In the genomic region with DNA sequence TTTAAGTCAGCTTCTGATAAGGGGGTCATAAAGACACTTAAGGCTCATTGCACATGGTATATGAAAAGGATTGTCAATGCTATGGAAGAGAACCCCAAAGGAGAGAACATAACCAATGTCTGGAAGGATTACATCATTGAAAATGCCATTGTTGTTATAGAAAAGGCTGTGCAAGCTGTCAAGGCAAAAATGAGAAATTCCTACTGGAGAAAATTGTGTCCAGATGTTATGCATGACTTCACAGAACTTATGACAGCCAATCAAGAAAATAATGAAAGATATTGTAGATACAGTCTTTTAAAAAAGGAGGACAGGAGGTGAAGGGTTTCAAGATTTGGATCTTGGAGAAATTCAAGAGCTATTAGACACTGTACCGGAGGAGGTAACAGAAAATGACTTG, we compare ENCODE assay signal across 16 cellular contexts.
A peak's percentile ranks its signal among the peaks of the same experiment; 100 is the strongest.
DNase-seq lines count a peak whose midpoint lies in the region; ATAC-seq and TF ChIP-seq lines count a peak whose summit lies in the region.
"Had no signal": no experiment of that assay in that cellular context is flagged by ENCODE, and none has a peak within 500 bp of the region (broad histone marks: within the 10 kb centered on the region; RNA-seq: fewer than 3 reads in every experiment).

No MANE protein-coding gene starts in this region.

- H4K8ac ChIP-seq in IMR-90 (ENCODE audit: low read depth in 2 of 2, low read length in 2 of 2) = no peak overlapping the region

- no peak overlapping the region for H3K56ac ChIP-seq in IMR-90 (ENCODE audit: extremely low read depth, insufficient read depth, low read length)

- 0 out of 2 replicates have a peak, but pooled peaks cover 3% of the 10 kb centered on the region for H3K9me1 ChIP-seq in IMR-90 (ENCODE audit: insufficient read depth, low read length)

- H3F3A ChIP-seq in SK-N-SH (replicated peaks; ENCODE audit: insufficient read depth) = peaks cover 28% of the 10 kb centered on the region

- no peak overlapping the region for H2BK15ac ChIP-seq in IMR-90 (ENCODE audit: low read depth, low read length)

- 0 out of 2 replicates have a peak overlapping the region, but pooled peaks have one; percentile 43 for H4K5ac ChIP-seq in IMR-90 (ENCODE audit: low read depth, low read length)

- H2BK5ac ChIP-seq in IMR-90 (ENCODE audit: low read depth, low read length, poor library complexity, severe bottlenecking) = no peak overlapping the region

- H3K14ac ChIP-seq in IMR-90 (replicated peaks; ENCODE audit: low read depth, low read length) = no peak overlapping the region

- H3K4me2 ChIP-seq in SK-N-SH (no peak overlapping the region), IMR-90 (ENCODE audit: low read depth, low read length) (no peak overlapping the region)
- H3K4me2 ChIP-seq: BLaER1 had no signal

- no peak overlapping the region for H3K9ac ChIP-seq in SK-N-SH
- no peak overlapping the region for H3K9ac ChIP-seq in IMR-90 (ENCODE audit: low read depth, low read length)
- H3K9ac ChIP-seq: BLaER1 had no signal

- TF ChIP-seq CTCF in SK-N-SH (IDR thresholded peaks at IDR 0.05) (no peak), IMR-90 (conservative IDR thresholded peaks at IDR 0.05; ENCODE audit: low read depth, low read length) (no peak), spleen (IDR thresholded peaks at IDR 0.05 in 8 of 11, conservative IDR thresholded peaks at IDR 0.05 in 3 of 11) (no peak)

- BruUV-seq in IMR-90 (replicated peaks; lab: Mats Ljungman, UMichigan) = no TSS peak

- TF ChIP-seq RAD21 in SK-N-SH (IDR thresholded peaks at IDR 0.05; ENCODE audit: low read length) = no peak
- TF ChIP-seq RAD21 in IMR-90 (IDR thresholded peaks at IDR 0.05; ENCODE audit: low read length) = no peak

- H3K79me1 ChIP-seq in IMR-90 (ENCODE audit: low read depth in 1 of 2, low read length in 2 of 2) = peaks cover 0 to 6% of the 10 kb centered on the region in 2 experiments; a peak in 1 of 4 replicates

- POLR2A ChIA-PET in SK-N-SH (lab: Yijun Ruan, JAX) = no interaction called here
- POLR2A ChIA-PET in IMR-90 (lab: Charles Lee; ENCODE audit: unreplicated experiment) = no interaction called here

- H3K4me1 ChIP-seq in SK-N-SH (ENCODE audit: control insufficient read depth in 1 of 2, insufficient read depth in 2 of 2, low read depth in 1 of 2, low read length in 1 of 2) (peaks cover 0 to 7% of the 10 kb centered on the region in 2 experiments; a peak in 2 of 4 replicates), IMR-90 (ENCODE audit: control insufficient read depth, insufficient read depth, low read length) (peaks cover 13% of the 10 kb centered on the region; the same call in 1 of the 2 replicates), spleen (peaks cover 0 to 7% (median 0%) of the 10 kb centered on the region in 6 donors)
- H3K4me1 ChIP-seq: BLaER1, Caco-2 had no signal

- H3K27ac ChIP-seq in SK-N-SH (ENCODE audit: low read depth in 2 of 2, low read length in 1 of 2) = peak overlapping the region in 1 of 2 experiments; percentile 19; a peak in 1 of 4 replicates
- no peak overlapping the region for H3K27ac ChIP-seq in IMR-90 (ENCODE audit: insufficient read depth, low read length)
- no peak overlapping the region for H3K27ac ChIP-seq in spleen
- H3K27ac ChIP-seq: 22Rv1, BLaER1, HL-60 had no signal

- H3K4ac ChIP-seq in IMR-90 (ENCODE audit: low read depth, low read length) = no peak overlapping the region

- no peak overlapping the region for H4K91ac ChIP-seq in IMR-90 (ENCODE audit: insufficient read depth, low read depth, low read length)

- no peaks in the 10 kb centered on the region for H3K36me3 ChIP-seq in SK-N-SH (replicated peaks in 1 of 2; ENCODE audit: control insufficient read depth in 1 of 2, insufficient read depth in 2 of 2, low read length in 1 of 2)
- no peaks in the 10 kb centered on the region for H3K36me3 ChIP-seq in IMR-90 (ENCODE audit: control insufficient read depth, insufficient read depth, low read length)
- peaks cover 0 to 3% (median 0%) of the 10 kb centered on the region in 6 donors for H3K36me3 ChIP-seq in spleen
- H3K36me3 ChIP-seq: BLaER1 had no signal

- H3K27me3 ChIP-seq in SK-N-SH (ENCODE audit: insufficient read depth) (no peaks in the 10 kb centered on the region), IMR-90 (ENCODE audit: control insufficient read depth, insufficient read depth, low read length) (no peaks in the 10 kb centered on the region), spleen (replicated peaks in 1 of 7) (no peaks in the 10 kb centered on the region)
- H3K27me3 ChIP-seq: BLaER1 had no signal

- no peak for TF ChIP-seq POLR2A in IMR-90 (IDR thresholded peaks at IDR 0.05; ENCODE audit: low read depth, low read length)
- no peak for TF ChIP-seq POLR2A in spleen (IDR thresholded peaks at IDR 0.05)

- in situ Hi-C loops in IMR-90 (cut with MboI; ENCODE audit: low sequenced_read_pairs) = no loop called here

- CTCF ChIA-PET in SK-N-SH (lab: Yijun Ruan, JAX) = interaction anchor here (0.7 to 1.6 kb wide), 3 partner anchors 11 to 300 kb away, joined by 3 read pairs; no protein-coding TSS in a partner anchor
- CTCF ChIA-PET in IMR-90 (lab: Yijun Ruan, JAX) = no interaction called here

- TF ChIP-seq EP300 in SK-N-SH (IDR thresholded peaks at IDR 0.05; ENCODE audit: borderline replicate concordance in 1 of 2, low read depth in 1 of 2, low read length in 1 of 2) = no peak; a peak in 1 of 4 replicates

- no peak overlapping the region for H2AK5ac ChIP-seq in IMR-90 (ENCODE audit: low read depth, low read length)

- H3K9me3 ChIP-seq in SK-N-SH (no peaks in the 10 kb centered on the region), IMR-90 (ENCODE audit: control insufficient read depth, insufficient read depth, low read length) (no peaks in the 10 kb centered on the region), spleen (peaks cover 0 to 13% (median 5%) of the 10 kb centered on the region in 8 donors)
- H3K9me3 ChIP-seq: Caco-2 had no signal

- no peak overlapping the region for H3K23ac ChIP-seq in IMR-90 (ENCODE audit: low read depth, low read length)

- dilution Hi-C loops in IMR-90 (cut with HindIII; ENCODE audit: low sequenced_read_pairs, unreplicated experiment) = no loop called here

- H3K79me2 ChIP-seq in SK-N-SH (ENCODE audit: insufficient read depth) = no peaks in the 10 kb centered on the region

- H4K20me1 ChIP-seq in SK-N-SH (ENCODE audit: insufficient read depth) = no peaks in the 10 kb centered on the region
- no peaks in the 10 kb centered on the region for H4K20me1 ChIP-seq in IMR-90 (ENCODE audit: insufficient read depth, low read length)
- H4K20me1 ChIP-seq: BLaER1 had no signal

- DNase-seq in SK-N-SH = no peak
- no peak for DNase-seq in IMR-90
- peak; percentile 73 for DNase-seq in fibroblast of peridontal ligament (ENCODE audit: extremely low read depth)
- DNase-seq in superior temporal gyrus (ENCODE audit: extremely low spot score) = no peak
- no peak for DNase-seq in spleen
- no peak for DNase-seq in NCI-H2227 (lab: John Stamatoyannopoulos, UW; ENCODE audit: unreplicated experiment)
- DNase-seq: AML-193; Caco-2; CD8-positive, alpha-beta memory T cell; DMS53; KG1 had no signal

- H2AFZ ChIP-seq in SK-N-SH (ENCODE audit: low read depth) (no peak overlapping the region), IMR-90 (replicated peaks; ENCODE audit: low read length, poor library complexity) (no peak overlapping the region)

- WGBS in SK-N-SH (ENCODE audit: low lambda C conversion rate) = 63% methylated on average over 1 of the region's 1 CpG
- WGBS in IMR-90 (ENCODE audit: extremely low coverage in 2 of 2, insufficient read length in 1 of 2), 2 experiments = 91% methylated on average over 1 of the region's 1 CpG; no CpG with 5 or more reads in 1 of the 2 experiments
- 80 to 97% (median 91%) methylated on average over 1 of the region's 1 CpG for WGBS in spleen, 5 donors

- intact Hi-C loops in IMR-90 (cut with micrococcal nuclease) (no loop called here), spleen (cut with DNase I; ENCODE audit: low total_unique reads) (no loop called here)

- no peak overlapping the region for H2BK20ac ChIP-seq in IMR-90 (ENCODE audit: low read depth, low read length)

- H2BK120ac ChIP-seq in IMR-90 (ENCODE audit: low read depth, low read length) = no peak overlapping the region

- H3K9me2 ChIP-seq in SK-N-SH = no peaks in the 10 kb centered on the region

- no peak overlapping the region for H3K18ac ChIP-seq in IMR-90 (ENCODE audit: low read depth, low read length)

- H3K4me3 ChIP-seq in SK-N-SH (ENCODE audit: low read depth in 2 of 2, low read length in 1 of 2) (no peak overlapping the region), IMR-90 (ENCODE audit: insufficient read depth, low read depth, low read length) (no peak overlapping the region), spleen (no peak overlapping the region)
- H3K4me3 ChIP-seq: BLaER1 had no signal

- H2AK9ac ChIP-seq in IMR-90 (replicated peaks; ENCODE audit: low read depth, low read length, poor library complexity) = no peak overlapping the region

- ATAC-seq in SK-N-SH treated with all-trans-retinoic acid at 6 μM for 48 hours (no peak), IMR-90 (ENCODE audit: low read depth) (no peak)
- ATAC-seq: HCT116 had no signal

TF ChIP-seq in SK-N-SH, 30 proteins besides CTCF, POLR2A, EP300 and RAD21 (continues in another document):
- TF ChIP-seq TEAD4 (IDR thresholded peaks at IDR 0.05; ENCODE audit: borderline replicate concordance, insufficient read depth) (peak; percentile 15; the same call in 1 of the 2 replicates), FOXJ3 (CRISPR knock-in tag; IDR thresholded peaks at IDR 0.05) (no peak), JUND (IDR thresholded peaks at IDR 0.05) (peak; percentile 49; the same call in 1 of the 2 replicates), TCF12 (IDR thresholded peaks at IDR 0.05) (peak; percentile 87)

TF ChIP-seq in SK-N-SH treated with all-trans-retinoic acid at 6 μM for 48 hours, 23 proteins besides CTCF, POLR2A, EP300 and RAD21:
- no peak for TF ChIP-seq GLIS3 (CRISPR knock-in tag; IDR thresholded peaks at IDR 0.05)

TF ChIP-seq in IMR-90, 13 proteins besides CTCF, POLR2A, EP300 and RAD21 (continues in another document):
- no peak for TF ChIP-seq CHD1 (IDR thresholded peaks at IDR 0.05; ENCODE audit: low read depth, low read length)
- no peak for TF ChIP-seq SMC3 (IDR thresholded peaks at IDR 0.05; ENCODE audit: low read depth, low read length)
- no peak for TF ChIP-seq CEBPB (IDR thresholded peaks at IDR 0.05; ENCODE audit: low read depth, low read length)
- TF ChIP-seq, protein P1, sequence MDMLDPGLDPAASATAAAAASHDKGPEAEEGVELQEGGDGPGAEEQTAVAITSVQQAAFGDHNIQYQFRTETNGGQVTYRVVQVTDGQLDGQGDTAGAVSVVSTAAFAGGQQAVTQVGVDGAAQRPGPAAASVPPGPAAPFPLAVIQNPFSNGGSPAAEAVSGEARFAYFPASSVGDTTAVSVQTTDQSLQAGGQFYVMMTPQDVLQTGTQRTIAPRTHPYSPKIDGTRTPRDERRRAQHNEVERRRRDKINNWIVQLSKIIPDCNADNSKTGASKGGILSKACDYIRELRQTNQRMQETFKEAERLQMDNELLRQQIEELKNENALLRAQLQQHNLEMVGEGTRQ (IDR thresholded peaks at IDR 0.05; ENCODE audit: low read depth, low read length) = no peak
- no peak for TF ChIP-seq FOS (IDR thresholded peaks at IDR 0.05; ENCODE audit: low read depth, low read length)
- no peak for TF ChIP-seq BHLHE40 (IDR thresholded peaks at IDR 0.05; ENCODE audit: low read depth, low read length)
- no peak for TF ChIP-seq MAFK (IDR thresholded peaks at IDR 0.05; ENCODE audit: low read depth, low read length)
- no peak for TF ChIP-seq RFX5 (IDR thresholded peaks at IDR 0.05; ENCODE audit: low read depth, low read length)
- no peak for TF ChIP-seq MAZ (IDR thresholded peaks at IDR 0.05; ENCODE audit: borderline replicate concordance, low read depth, low read length)
